29 cellular contexts compared by ENCODE assay signal in genomic region chr1:187342495-187342894, GRCh38.
"Had no signal": no experiment of that assay in that cellular context is flagged by ENCODE, and none has a peak within 500 bp of the region (broad histone marks: within the 10 kb centered on the region; RNA-seq: fewer than 3 reads in every experiment).

No MANE protein-coding gene starts in this region.

- H3K9me3 ChIP-seq: adrenal gland, body of pancreas, colonic mucosa, gastrocnemius medialis, heart left ventricle had no signal

- ATAC-seq: activated CD4-positive, alpha-beta T cell treated with anti-CD3 and anti-CD28 coated beads for 36 hours; activated CD8-positive, alpha-beta memory T cell treated with anti-CD3 and anti-CD28 coated beads, Interleukin-2, amount 10 ng/mL, durations not matched to agents 7 days and 5 days; activated CD8-positive, alpha-beta T cell treated with anti-CD3 and anti-CD28 coated beads, Interleukin-2, amount 10 ng/mL, durations not matched to agents 7 days and 5 days; activated naive CD8-positive, alpha-beta T cell treated with anti-CD3 and anti-CD28 coated beads, Interleukin-2, amount 50 U/mL, for 24 hours; body of pancreas; esophagus mucosa; foreskin keratinocyte; gastrocnemius medialis; heart left ventricle; T-helper 17 cell had no signal

- H3K4me3 ChIP-seq: adrenal gland, body of pancreas, colonic mucosa, gastrocnemius medialis, heart left ventricle had no signal

- H3K4me1 ChIP-seq: adrenal gland, body of pancreas, colonic mucosa, foreskin keratinocyte, gastrocnemius medialis, heart left ventricle had no signal

- DNase-seq: activated CD4-positive, alpha-beta memory T cell treated with anti-CD3 and anti-CD28 coated beads for 36 hours; activated CD4-positive, alpha-beta T cell treated with anti-CD3 and anti-CD28 coated beads for 36 hours; activated CD4-positive, alpha-beta T cell treated with anti-CD3 and anti-CD28 coated beads, Interleukin-2, amount 10 ng/mL, durations not matched to agents 24 days and 14 days; activated CD4-positive, CD25-positive, alpha-beta regulatory T cell; activated CD4-positive, CD25-positive, alpha-beta regulatory T cell treated with anti-CD3 and anti-CD28 coated beads, Interleukin-2, amount 50 U/mL, for 72 hours; activated CD8-positive, alpha-beta memory T cell treated with anti-CD3 and anti-CD28 coated beads, Interleukin-2, amount 10 ng/mL, durations not matched to agents 7 days and 5 days; activated CD8-positive, alpha-beta memory T cell treated with anti-CD3 and anti-CD28 coated beads, Interleukin-2, amount 50 U/mL, for 4 hours; activated CD8-positive, alpha-beta T cell treated with anti-CD3 and anti-CD28 coated beads, Interleukin-2, amount 10 ng/mL, durations not matched to agents 7 days and 5 days; activated effector memory CD4-positive, alpha-beta T cell treated with anti-CD3 and anti-CD28 coated beads, Interleukin-2, amount 50 U/mL, for 16 hours; activated naive CD4-positive, alpha-beta T cell treated with anti-CD3 and anti-CD28 coated beads for 36 hours; activated naive CD8-positive, alpha-beta T cell treated with anti-CD3 and anti-CD28 coated beads for 36 hours; activated naive CD8-positive, alpha-beta T cell treated with anti-CD3 and anti-CD28 coated beads, Interleukin-2, amount 50 U/mL, for 24 hours; activated T-cell treated with anti-CD3 and anti-CD28 coated beads, Interleukin-2, amount 50 U/mL, for 1 hour; activated T-cell treated with anti-CD3 and anti-CD28 coated beads, Interleukin-2, amount 50 U/mL, for 48 hours; adrenal gland; amygdala; aorta; body of pancreas; caudate nucleus; colonic mucosa; effector CD8-positive, alpha-beta T cell; foreskin keratinocyte; gastrocnemius medialis; glutamatergic neuron; heart left ventricle; T-helper 1 cell; T-helper 17 cell; T1000 had no signal

- H3K27ac ChIP-seq: adrenal gland, body of pancreas, colonic mucosa, foreskin keratinocyte, gastrocnemius medialis, heart left ventricle had no signal

- H3K36me3 ChIP-seq: adrenal gland, colonic mucosa, gastrocnemius medialis, heart left ventricle had no signal

- H3K27me3 ChIP-seq: adrenal gland, body of pancreas, colonic mucosa, foreskin keratinocyte, gastrocnemius medialis, heart left ventricle had no signal
